8 cellular contexts compared by ENCODE assay signal in the genomic region with DNA sequence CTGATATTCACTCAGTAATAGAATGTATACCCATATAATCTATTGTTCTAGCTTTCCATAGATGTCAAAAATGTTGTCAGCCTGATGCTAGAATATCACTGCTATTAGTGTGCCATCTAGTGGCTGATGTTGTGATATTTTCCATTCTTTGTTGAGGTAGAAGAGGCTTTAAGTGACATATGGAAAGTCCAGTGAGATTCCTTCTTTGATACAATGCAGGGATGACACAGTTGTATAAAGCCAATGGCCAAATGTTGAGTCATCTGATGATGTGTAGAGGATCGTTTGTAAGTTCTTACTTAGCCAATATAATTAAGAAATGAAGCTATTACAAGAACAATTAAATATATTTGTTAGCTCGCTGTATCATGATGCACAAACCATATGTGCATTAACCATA. TPM values are rescaled to one million over a fixed set of nuclear protein-coding genes. Genes with fewer than 3 reads are reported as not detected.
A peak's percentile ranks its signal among the peaks of the same experiment; 100 is the strongest.
DNase-seq lines count a peak whose midpoint lies in the region; ATAC-seq and TF ChIP-seq lines count a peak whose summit lies in the region.

No MANE protein-coding gene starts in this region.

- peak; percentile 94 for DNase-seq in DMS53 (lab: John Stamatoyannopoulos, UW)
- DNase-seq in NCI-H82 (lab: John Stamatoyannopoulos, UW): peak; percentile 85
- peak; percentile 90 for DNase-seq in brain microvascular endothelial cell
- DNase-seq in kidney epithelial cell (ENCODE audit: low read depth): no peak
- no peak for DNase-seq in thoracic aorta (ENCODE audit: low spot score)
- no peak for DNase-seq in C1 segment of cervical spinal cord (lab: John Stamatoyannopoulos, UW)
- no peak for DNase-seq in activated CD4-positive, alpha-beta T cell treated with anti-CD3 and anti-CD28 coated beads, Interleukin-2, amount 50 U/mL, for 1 hour

- H3K27me3 ChIP-seq in brain microvascular endothelial cell (replicated peaks) (no peaks in the 10 kb centered on the region), kidney epithelial cell (ENCODE audit: control insufficient read depth, insufficient read depth, low read length) (no peaks in the 10 kb centered on the region), thoracic aorta (replicated peaks; ENCODE audit: insufficient read depth) (no peaks in the 10 kb centered on the region)

- TF ChIP-seq CTCF in brain microvascular endothelial cell (IDR thresholded peaks at IDR 0.05; ENCODE audit: low read depth, low read length, missing control alignments) (peak; percentile 49), kidney epithelial cell (IDR thresholded peaks at IDR 0.05; ENCODE audit: insufficient read depth, low read length, poor library complexity, severe bottlenecking) (peak; percentile 49), thoracic aorta (IDR thresholded peaks at IDR 0.05) (peak; percentile 67)

- H3K4me3 ChIP-seq in brain microvascular endothelial cell (ENCODE audit: low read depth, low read length): no peak overlapping the region
- H3K4me3 ChIP-seq in kidney epithelial cell (ENCODE audit: low read depth, low read length): no peak overlapping the region
- no peak overlapping the region for H3K4me3 ChIP-seq in thoracic aorta

- peak; percentile 55 for ATAC-seq in HG02884 (IDR thresholded peaks at IDR 0.05; ENCODE audit: unreplicated experiment)
- ATAC-seq in thoracic aorta (ENCODE audit: insufficient number of reproducible peaks, low FRiP score, low read depth): no peak

- H3K9me3 ChIP-seq in thoracic aorta: no peaks in the 10 kb centered on the region

- H3K36me3 ChIP-seq in brain microvascular endothelial cell (replicated peaks) (no peaks in the 10 kb centered on the region), kidney epithelial cell (ENCODE audit: control insufficient read depth, insufficient read depth, low read length) (no peaks in the 10 kb centered on the region), thoracic aorta (no peaks in the 10 kb centered on the region)

- in situ Hi-C loops in brain microvascular endothelial cell (cut with HindIII; ENCODE audit: low pct_ligation_motif_present, low sequenced_read_pairs): no loop called here

- H3K27ac ChIP-seq in brain microvascular endothelial cell (peak overlapping the region; percentile 57), thoracic aorta (no peak overlapping the region)

- peaks cover 5 to 6% of the 10 kb centered on the region in 2 donors for H3K4me1 ChIP-seq in thoracic aorta (ENCODE audit: control insufficient read depth in 1 of 2, low read depth in 2 of 2)

RNA-seq across cellular contexts. Expression of a gene that starts 58.1 kb away (rescaled TPM):
- total RNA-seq in kidney epithelial cell (4.8 and 8.4 TPM in 2 replicates), thoracic aorta (10 to 100 TPM in 1 of 2 donors, 1 to 10 TPM in 1; 6.6 to 12.3 TPM)

RNA-seq across cellular contexts. Expression of a gene that starts 58.5 kb away (rescaled TPM):
- 271 and 284 TPM in 2 replicates for total RNA-seq in kidney epithelial cell
- 10 to 100 TPM; 10.9 to 32.1 TPM for total RNA-seq in thoracic aorta

Comparison
In these comparisons a context has a peak if more than half of its experiments do, and no peak if none do; other contexts are left out.
1. DNase-seq: peak in DMS53 (single experiment), NCI-H82 (single experiment) and brain microvascular endothelial cell (single experiment); none in kidney epithelial cell (single experiment), thoracic aorta (single experiment), C1 segment of cervical spinal cord (0 of 14) and activated CD4-positive, alpha-beta T cell treated with anti-CD3 and anti-CD28 coated beads, Interleukin-2, amount 50 U/mL, for 1 hour (single experiment).
2. Peak in every context shown above with its lines, with median percentiles within 50 percentile points of each other: CTCF ChIP-seq.